ENCODE assay signal across 8 cellular contexts in the genomic region with DNA sequence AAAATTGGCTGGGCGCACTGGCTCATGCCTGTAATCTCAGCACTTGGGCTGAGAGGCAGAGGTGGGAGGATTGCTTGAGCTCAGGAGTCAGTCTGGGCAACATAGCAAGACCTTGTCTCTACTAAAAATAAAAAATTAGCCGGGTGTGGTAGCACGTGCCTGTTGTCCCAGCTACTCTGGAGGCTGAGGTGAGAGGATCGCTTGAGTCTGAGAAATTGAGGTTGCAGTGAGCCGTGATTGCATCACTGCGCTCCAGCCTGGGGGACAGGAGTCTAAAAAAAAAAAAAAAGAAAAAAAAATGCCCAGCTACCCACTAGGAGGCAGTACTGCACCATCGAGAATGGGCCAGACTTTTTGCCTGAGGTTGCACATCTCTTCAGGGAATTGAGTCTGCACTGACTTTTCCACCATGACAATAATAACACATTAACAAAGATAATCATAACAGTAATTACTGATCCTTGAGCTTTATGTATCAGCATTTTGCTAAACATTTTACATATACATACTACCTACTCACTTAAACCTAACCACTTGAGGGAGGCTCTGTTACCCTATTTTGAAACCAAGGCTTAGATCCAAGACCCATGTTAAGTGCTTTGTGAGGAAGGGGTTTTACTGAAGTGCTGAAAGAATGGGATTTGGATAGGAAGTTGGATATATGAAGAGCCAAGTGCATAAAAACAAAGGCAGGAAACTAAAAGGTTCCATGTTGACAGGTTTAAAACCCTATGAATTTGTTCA. TPM values are rescaled to one million over a fixed set of nuclear protein-coding genes. Genes with fewer than 3 reads are reported as not detected.
DNase-seq lines count a peak whose midpoint lies in the region; ATAC-seq and TF ChIP-seq lines count a peak whose summit lies in the region.

No MANE protein-coding gene starts in this region.

- CTCF ChIA-PET in PC-3 (lab: Charles Lee) = interaction anchor here (0.6 to 1.2 kb wide), 16 partner anchors 18 to 557 kb away, joined by 3 to 12 read pairs (median 4); a partner anchor contains a TSS
- CTCF ChIA-PET in activated naive CD4-positive, alpha-beta T cell treated with anti-CD3 and anti-CD28 coated beads for 36 hours (lab: Charles Lee) = interaction anchor here (0.6 to 3.6 kb wide), 37 partner anchors 8 to 403 kb away, joined by 3 to 25 read pairs (median 5); no protein-coding TSS in a partner anchor

- intact Hi-C loops in PC-3 (cut with micrococcal nuclease) = loop anchor here (10.0 kb wide), 1 partner anchor 110 kb away; no protein-coding TSS in a partner anchor
- intact Hi-C loops in activated naive CD4-positive, alpha-beta T cell treated with anti-CD3 and anti-CD28 coated beads for 36 hours (cut with micrococcal nuclease) = loop anchor here (1.0 to 10.0 kb wide), 8 partner anchors 8 to 400 kb away; no protein-coding TSS in a partner anchor
- intact Hi-C loops in psoas muscle (cut with DNase I) = loop anchor here (5.0 to 10.0 kb wide), 3 partner anchors 142 to 237 kb away; no protein-coding TSS in a partner anchor

- no peak overlapping the region for H3K4me3 Mint-ChIP-seq in activated naive CD4-positive, alpha-beta T cell treated with anti-CD3 and anti-CD28 coated beads for 36 hours

- peak; percentile 91 for TF ChIP-seq CTCF in C4-2B (conservative IDR thresholded peaks at IDR 0.05)
- peak; percentile 87 for TF ChIP-seq CTCF in PC-3 (conservative IDR thresholded peaks at IDR 0.05; ENCODE audit: low read depth, low read length)
- peak; percentile 73 for TF ChIP-seq CTCF in cardiac muscle cell (IDR thresholded peaks at IDR 0.05; ENCODE audit: low read depth, low read length)
- TF ChIP-seq CTCF in psoas muscle (IDR thresholded peaks at IDR 0.05) = peak; percentile 62

- BruUV-seq in PC-3 (replicated peaks; lab: Mats Ljungman, UMichigan) = no TSS peak

- H3K9me3 ChIP-seq in PC-3 (ENCODE audit: low read length) (no peaks in the 10 kb centered on the region), cardiac muscle cell (ENCODE audit: low read depth) (no peaks in the 10 kb centered on the region), psoas muscle (no peaks in the 10 kb centered on the region)

- peaks cover 17% of the 10 kb centered on the region; the same call in 1 of the 2 replicates for H3K36me3 ChIP-seq in PC-3 (ENCODE audit: low read depth, low read length)
- peaks cover 19% of the 10 kb centered on the region for H3K36me3 ChIP-seq in cardiac muscle cell
- H3K36me3 ChIP-seq in psoas muscle (ENCODE audit: insufficient read depth in 1 of 2, low read depth in 1 of 2) = peaks cover 3 to 30% of the 10 kb centered on the region in 2 donors

- POLR2A ChIA-PET in PC-3 (lab: Charles Lee; ENCODE audit: unreplicated experiment) = interaction anchor here (0.7 kb wide), 1 partner anchor 113 kb away, joined by 3 read pairs; no protein-coding TSS in a partner anchor

- peak; percentile 47 for ATAC-seq in GM21526 (IDR thresholded peaks at IDR 0.05; ENCODE audit: low FRiP score, unreplicated experiment)
- no peak for ATAC-seq in PC-3
- ATAC-seq in psoas muscle = peak; percentile 23 to 66 (median 52)
- ATAC-seq in GM19324 (IDR thresholded peaks at IDR 0.05; ENCODE audit: low FRiP score, unreplicated experiment) = no peak
- ATAC-seq in HG03342 (IDR thresholded peaks at IDR 0.05; ENCODE audit: unreplicated experiment) = no peak

- no peaks in the 10 kb centered on the region for H3K27me3 Mint-ChIP-seq in activated naive CD4-positive, alpha-beta T cell treated with anti-CD3 and anti-CD28 coated beads for 36 hours (ENCODE audit: low read depth)

- H3K4me2 ChIP-seq in PC-3 (ENCODE audit: low read length) = no peak overlapping the region

- no peaks in the 10 kb centered on the region for H3K27me3 ChIP-seq in PC-3 (ENCODE audit: low read length)
- H3K27me3 ChIP-seq in cardiac muscle cell = no peaks in the 10 kb centered on the region
- no peaks in the 10 kb centered on the region for H3K27me3 ChIP-seq in psoas muscle (ENCODE audit: insufficient read depth in 3 of 3, low read length in 2 of 3)

- peak overlapping the region; percentile 79 for H3K27ac Mint-ChIP-seq in activated naive CD4-positive, alpha-beta T cell treated with anti-CD3 and anti-CD28 coated beads for 36 hours

- DNase-seq in PC-3 (peak; percentile 70), cardiac muscle cell (ENCODE audit: low read depth in 1 of 2, low spot score in 1 of 2) (peak; percentile 52 to 82), psoas muscle (peak; percentile 66 to 76)
- DNase-seq in activated naive CD4-positive, alpha-beta T cell treated with anti-CD3 and anti-CD28 coated beads for 36 hours = peak; percentile 64

- peaks cover 17% of the 10 kb centered on the region for H3K4me1 ChIP-seq in PC-3 (ENCODE audit: insufficient read depth, low read length)
- H3K4me1 ChIP-seq in cardiac muscle cell (ENCODE audit: low read depth) = no peaks in the 10 kb centered on the region
- H3K4me1 ChIP-seq in psoas muscle = peaks cover 28% of the 10 kb centered on the region

- H3K9ac ChIP-seq in PC-3 (ENCODE audit: low read length) = no peak overlapping the region

- H4K20me1 ChIP-seq in PC-3 (ENCODE audit: low read length) = 0 out of 2 replicates have a peak, but pooled peaks cover 4% of the 10 kb centered on the region

- H3K9me3 Mint-ChIP-seq in activated naive CD4-positive, alpha-beta T cell treated with anti-CD3 and anti-CD28 coated beads for 36 hours = no peaks in the 10 kb centered on the region

- no peaks in the 10 kb centered on the region for H3K79me2 ChIP-seq in PC-3 (ENCODE audit: low read length)

- no peak overlapping the region for H3K4me3 ChIP-seq in PC-3 (ENCODE audit: low read length)
- H3K4me3 ChIP-seq in cardiac muscle cell = no peak overlapping the region
- H3K4me3 ChIP-seq in psoas muscle = no peak overlapping the region

- H3K27ac ChIP-seq in C4-2B (no peak overlapping the region), PC-3 (ENCODE audit: low read length) (no peak overlapping the region), cardiac muscle cell (no peak overlapping the region), psoas muscle (peak overlapping the region; percentile 81)

- H3K36me3 Mint-ChIP-seq in activated naive CD4-positive, alpha-beta T cell treated with anti-CD3 and anti-CD28 coated beads for 36 hours (ENCODE audit: low read depth) = peaks cover 23% of the 10 kb centered on the region

- 27 to 43% (median 32%) methylated on average over 7 of the region's 7 CpGs for WGBS in psoas muscle, 3 donors

- peaks cover 20% of the 10 kb centered on the region for H3K4me1 Mint-ChIP-seq in activated naive CD4-positive, alpha-beta T cell treated with anti-CD3 and anti-CD28 coated beads for 36 hours (ENCODE audit: low read depth)

- H3F3A ChIP-seq in PC-3 (ENCODE audit: low read length, unreplicated experiment) = peaks cover 14% of the 10 kb centered on the region

- H3K9me2 ChIP-seq in PC-3 (replicated peaks; ENCODE audit: low read length) = no peaks in the 10 kb centered on the region

- H2AFZ ChIP-seq in PC-3 (ENCODE audit: low read length) = no peak overlapping the region

RNA-seq across cellular contexts. Expression of a gene that starts 21.0 kb away (rescaled TPM):
- total RNA-seq in PC-3 (2014; rRNA removed) (206 and 297 TPM in 2 replicates), cardiac muscle cell (122 and 127 TPM in 2 replicates), psoas muscle (100 to 1,000 TPM in 2 of 4 donors, 10 to 100 TPM in 2; 64.6 to 182 (median 125) TPM)
- 100 to 1,000 TPM; 250 to 269 TPM for total RNA-seq in activated naive CD4-positive, alpha-beta T cell treated with anti-CD3 and anti-CD28 coated beads for 36 hours
- polyA plus RNA-seq in cardiac muscle cell (160 and 184 TPM in 2 replicates), psoas muscle (100 to 1,000 TPM; 109 to 267 (median 176) TPM)

Comparison
In these comparisons a context has a peak if more than half of its experiments do, and no peak if none do; other contexts are left out.
1. ATAC-seq: peak in GM21526 (single experiment) and psoas muscle (4 of 4); none in PC-3 (single experiment), GM19324 (single experiment) and HG03342 (single experiment).
2. Peak in every context shown above with its lines, with median percentiles within 50 percentile points of each other: CTCF ChIP-seq and DNase-seq.